In the genomic region with DNA sequence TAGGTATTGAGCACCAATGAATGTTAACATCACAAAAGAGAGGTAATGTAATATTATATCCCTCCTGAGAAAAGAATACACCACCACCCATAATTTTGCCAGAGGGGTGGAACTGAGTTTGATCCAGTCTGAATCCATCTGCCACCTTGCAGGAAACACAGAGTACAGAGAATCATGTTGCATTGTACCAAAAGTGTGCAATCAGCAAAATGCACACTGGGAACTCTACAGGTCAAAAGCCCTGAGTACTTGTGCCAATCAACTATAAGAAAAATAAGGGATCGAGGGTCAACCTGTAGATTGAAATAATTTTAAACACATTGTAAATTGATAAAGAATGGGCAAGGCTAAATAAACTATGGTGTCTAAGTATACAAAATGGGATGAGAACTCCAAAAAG, we compare ENCODE assay signal across 24 cellular contexts.
"Had no signal": no experiment of that assay in that cellular context is flagged by ENCODE, and none has a peak within 500 bp of the region (broad histone marks: within the 10 kb centered on the region; RNA-seq: fewer than 3 reads in every experiment).

No MANE protein-coding gene starts in this region.

- ATAC-seq: activated CD4-positive, alpha-beta T cell treated with anti-CD3 and anti-CD28 coated beads for 36 hours; activated CD8-positive, alpha-beta memory T cell treated with anti-CD3 and anti-CD28 coated beads, Interleukin-2, amount 10 ng/mL, durations not matched to agents 7 days and 5 days; activated CD8-positive, alpha-beta T cell treated with anti-CD3 and anti-CD28 coated beads, Interleukin-2, amount 10 ng/mL, durations not matched to agents 7 days and 5 days; activated naive CD4-positive, alpha-beta T cell treated with anti-CD3 and anti-CD28 coated beads, Interleukin-2, amount 50 U/mL, for 72 hours; esophagus mucosa; T-helper 17 cell had no signal

- DNase-seq: activated CD4-positive, alpha-beta memory T cell treated with anti-CD3 and anti-CD28 coated beads for 36 hours; activated CD4-positive, alpha-beta T cell treated with anti-CD3 and anti-CD28 coated beads for 36 hours; activated CD4-positive, alpha-beta T cell treated with anti-CD3 and anti-CD28 coated beads, Interleukin-2, amount 10 ng/mL, durations not matched to agents 24 days and 14 days; activated CD4-positive, CD25-positive, alpha-beta regulatory T cell; activated CD4-positive, CD25-positive, alpha-beta regulatory T cell treated with anti-CD3 and anti-CD28 coated beads, Interleukin-2, amount 50 U/mL, for 72 hours; activated CD8-positive, alpha-beta memory T cell treated with anti-CD3 and anti-CD28 coated beads, Interleukin-2, amount 10 ng/mL, durations not matched to agents 7 days and 5 days; activated CD8-positive, alpha-beta memory T cell treated with anti-CD3 and anti-CD28 coated beads, Interleukin-2, amount 50 U/mL, for 4 hours; activated CD8-positive, alpha-beta T cell treated with anti-CD3 and anti-CD28 coated beads, Interleukin-2, amount 10 ng/mL, durations not matched to agents 7 days and 5 days; activated gamma-delta T cell; activated naive CD4-positive, alpha-beta T cell; activated naive CD4-positive, alpha-beta T cell treated with anti-CD3 and anti-CD28 coated beads, Interleukin-2, amount 10 ng/mL, durations not matched to agents 7 days and 5 days; activated naive CD8-positive, alpha-beta T cell treated with anti-CD3 and anti-CD28 coated beads, Interleukin-2, amount 10 ng/mL, durations not matched to agents 7 days and 5 days; activated T-cell treated with anti-CD3 and anti-CD28 coated beads, Interleukin-2, amount 50 U/mL, for 1 hour; activated T-cell treated with anti-CD3 and anti-CD28 coated beads, Interleukin-2, amount 50 U/mL, for 48 hours; brain microvascular endothelial cell; dorsolateral prefrontal cortex; effector memory CD4-positive, alpha-beta T cell; endodermal cell; foreskin fibroblast; head of caudate nucleus; T-helper 17 cell; T1000 had no signal
